In the genomic region with DNA sequence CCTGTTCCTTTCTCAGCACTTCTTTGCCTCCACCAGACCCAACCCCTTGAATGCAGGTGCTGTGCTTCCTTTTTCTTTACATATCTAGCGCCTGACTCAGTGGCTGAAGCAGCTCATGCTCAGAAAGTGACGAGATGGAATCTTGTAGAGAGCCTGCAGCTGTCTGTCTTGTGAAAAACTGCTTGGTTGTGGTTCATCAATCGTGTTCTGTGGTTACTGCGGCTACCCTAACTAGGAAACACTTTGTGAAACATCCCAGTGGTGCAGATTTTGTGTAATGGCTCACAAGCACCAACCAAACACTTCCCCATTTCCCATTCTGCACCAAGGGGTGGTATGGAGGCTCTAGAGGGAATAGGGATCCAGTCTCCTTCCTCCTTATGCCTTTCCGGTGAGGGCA, we compare ENCODE assay signal across 12 cellular contexts.
DNase-seq lines count a peak whose midpoint lies in the region; ATAC-seq and TF ChIP-seq lines count a peak whose summit lies in the region.
"Had no signal": no experiment of that assay in that cellular context is flagged by ENCODE, and none has a peak within 500 bp of the region (broad histone marks: within the 10 kb centered on the region; RNA-seq: fewer than 3 reads in every experiment).

No MANE protein-coding gene starts in this region.

- TF ChIP-seq CTCF in mammary epithelial cell (conservative IDR thresholded peaks at IDR 0.05 in 1 of 2, IDR thresholded peaks at IDR 0.05 in 1 of 2; ENCODE audit: extremely low read depth in 1 of 2, insufficient read depth in 1 of 2, low read depth in 1 of 2, low read length in 2 of 2) (no peak), breast epithelium (IDR thresholded peaks at IDR 0.05) (no peak)

- H2AFZ ChIP-seq in mammary epithelial cell (ENCODE audit: low read depth, low read length) = no peak overlapping the region

- dilution Hi-C loops in mammary epithelial cell (cut with HindIII; ENCODE audit: low sequenced_read_pairs) = no loop called here

- H3K79me2 ChIP-seq in mammary epithelial cell (ENCODE audit: insufficient read depth, low read length) = no peaks in the 10 kb centered on the region

- no peak overlapping the region for H3K4me3 ChIP-seq in mammary epithelial cell (replicated peaks in 1 of 3; ENCODE audit: insufficient read depth in 1 of 3, low read depth in 2 of 3, low read length in 3 of 3)
- no peak overlapping the region for H3K4me3 ChIP-seq in breast epithelium

- H3K36me3 ChIP-seq in mammary epithelial cell (ENCODE audit: insufficient read depth, low read length) (no peaks in the 10 kb centered on the region), breast epithelium (no peaks in the 10 kb centered on the region)

- H3K9me3 ChIP-seq in mammary epithelial cell (replicated peaks; ENCODE audit: insufficient read depth, low read length) (no peaks in the 10 kb centered on the region), breast epithelium (no peaks in the 10 kb centered on the region)

- DNase-seq in mammary epithelial cell (peak; percentile 77), breast epithelium (ENCODE audit: low spot score in 2 of 2) (no peak), SIG-M5 (lab: John Stamatoyannopoulos, UW) (peak; percentile 28), glomerular visceral epithelial cell (ENCODE audit: extremely low spot score) (peak; percentile 28), NCI-H748 treated with DMSO at 0.1 percent for 48 hours (lab: John Stamatoyannopoulos, UW) (no peak)
- no peak for DNase-seq in activated CD8-positive, alpha-beta memory T cell treated with anti-CD3 and anti-CD28 coated beads, Interleukin-2, amount 10 ng/mL, durations not matched to agents 7 days and 5 days
- DNase-seq: activated CD4-positive, CD25-positive, alpha-beta regulatory T cell; mesendoderm; NCI-H187 had no signal

- H3K4me2 ChIP-seq in mammary epithelial cell (ENCODE audit: insufficient read depth, low read depth, low read length) = no peak overlapping the region

- H3K4me1 ChIP-seq in mammary epithelial cell (ENCODE audit: insufficient read depth, low read length) (no peaks in the 10 kb centered on the region), breast epithelium (no peaks in the 10 kb centered on the region)

- no peak overlapping the region for H3K4me3 Mint-ChIP-seq in activated CD8-positive, alpha-beta memory T cell treated with anti-CD3 and anti-CD28 coated beads, Interleukin-2, amount 10 ng/mL, durations not matched to agents 7 days and 5 days
- H3K4me3 Mint-ChIP-seq: activated naive CD8-positive, alpha-beta T cell had no signal

- in situ Hi-C loops in mammary epithelial cell (cut with MboI; ENCODE audit: low sequenced_read_pairs in 2 of 2) = no loop called here

- no peak overlapping the region for H3K9ac ChIP-seq in mammary epithelial cell (ENCODE audit: insufficient read depth, low read length)

- no peak for ATAC-seq in GM18502 (IDR thresholded peaks at IDR 0.05; ENCODE audit: poor library complexity, unreplicated experiment)
- ATAC-seq in GM18511 (IDR thresholded peaks at IDR 0.05; ENCODE audit: unreplicated experiment) = no peak
- ATAC-seq in activated CD8-positive, alpha-beta memory T cell treated with anti-CD3 and anti-CD28 coated beads, Interleukin-2, amount 10 ng/mL, durations not matched to agents 7 days and 5 days = no peak

- H3K27me3 Mint-ChIP-seq in activated CD8-positive, alpha-beta memory T cell treated with anti-CD3 and anti-CD28 coated beads, Interleukin-2, amount 10 ng/mL, durations not matched to agents 7 days and 5 days = no peaks in the 10 kb centered on the region
- H3K27me3 Mint-ChIP-seq: activated naive CD8-positive, alpha-beta T cell had no signal

- 69% methylated on average over 3 of the region's 5 CpGs for WGBS in mammary epithelial cell (ENCODE audit: low coverage, missing lambda C conversion rate)

- CTCF ChIA-PET in mammary epithelial cell (lab: Charles Lee; ENCODE audit: low non-redundant PET) = no interaction called here
- CTCF ChIA-PET in activated CD8-positive, alpha-beta memory T cell treated with anti-CD3 and anti-CD28 coated beads, Interleukin-2, amount 10 ng/mL, durations not matched to agents 7 days and 5 days (lab: Charles Lee) = no interaction called here

- no TSS peak for BruUV-seq in mammary epithelial cell (replicated peaks; lab: Mats Ljungman, UMichigan)

- no peak for TF ChIP-seq POLR2A in breast epithelium (IDR thresholded peaks at IDR 0.05)

- H4K20me1 ChIP-seq in mammary epithelial cell (ENCODE audit: insufficient read depth, low read length) = no peaks in the 10 kb centered on the region

- no peaks in the 10 kb centered on the region for H3K36me3 Mint-ChIP-seq in activated CD8-positive, alpha-beta memory T cell treated with anti-CD3 and anti-CD28 coated beads, Interleukin-2, amount 10 ng/mL, durations not matched to agents 7 days and 5 days
- H3K36me3 Mint-ChIP-seq: activated naive CD8-positive, alpha-beta T cell had no signal

- H3K9me3 Mint-ChIP-seq in activated CD8-positive, alpha-beta memory T cell treated with anti-CD3 and anti-CD28 coated beads, Interleukin-2, amount 10 ng/mL, durations not matched to agents 7 days and 5 days (ENCODE audit: low read depth) = no peaks in the 10 kb centered on the region

- intact Hi-C loops in mammary epithelial cell (cut with micrococcal nuclease) = no loop called here
- intact Hi-C loops in breast epithelium (cut with DNase I; ENCODE audit: low total_unique reads) = no loop called here

- no peaks in the 10 kb centered on the region for H3K4me1 Mint-ChIP-seq in activated CD8-positive, alpha-beta memory T cell treated with anti-CD3 and anti-CD28 coated beads, Interleukin-2, amount 10 ng/mL, durations not matched to agents 7 days and 5 days

- H3K27me3 ChIP-seq in mammary epithelial cell (ENCODE audit: insufficient read depth, low read length) (peaks cover 1% of the 10 kb centered on the region), breast epithelium (no peaks in the 10 kb centered on the region)

- H3K27ac Mint-ChIP-seq in activated CD8-positive, alpha-beta memory T cell treated with anti-CD3 and anti-CD28 coated beads, Interleukin-2, amount 10 ng/mL, durations not matched to agents 7 days and 5 days = no peak overlapping the region
- H3K27ac Mint-ChIP-seq: activated naive CD8-positive, alpha-beta T cell had no signal

- H3K27ac ChIP-seq in mammary epithelial cell (ENCODE audit: insufficient read depth, low read depth, low read length) = no peak overlapping the region
- no peak overlapping the region for H3K27ac ChIP-seq in breast epithelium

Comparison
In these comparisons a context has a peak if more than half of its experiments do, and no peak if none do; other contexts are left out.
1. DNase-seq: peak in mammary epithelial cell (single experiment), SIG-M5 (single experiment) and glomerular visceral epithelial cell (single experiment); none in breast epithelium (0 of 2), NCI-H748 treated with DMSO at 0.1 percent for 48 hours (single experiment) and activated CD8-positive, alpha-beta memory T cell treated with anti-CD3 and anti-CD28 coated beads, Interleukin-2, amount 10 ng/mL, durations not matched to agents 7 days and 5 days (single experiment).